10 cellular contexts compared by ENCODE assay signal in genomic region chr15:25060472-25060803, GRCh38.
"Had no signal": no experiment of that assay in that cellular context is flagged by ENCODE, and none has a peak within 500 bp of the region (broad histone marks: within the 10 kb centered on the region; RNA-seq: fewer than 3 reads in every experiment).

No MANE protein-coding gene starts in this region.

- DNase-seq: activated CD4-positive, alpha-beta T cell treated with anti-CD3 and anti-CD28 coated beads, Interleukin-2, amount 50 U/mL, for 4 hours; activated gamma-delta T cell treated with Interleukin-2 at 50 U/mL for 16 hours; activated naive CD8-positive, alpha-beta T cell treated with anti-CD3 and anti-CD28 coated beads for 36 hours; activated T-cell treated with anti-CD3 and anti-CD28 coated beads, Interleukin-2, amount 50 U/mL, for 72 hours; anterior cingulate cortex; foreskin keratinocyte; left cardiac atrium had no signal

- H3K4me3 ChIP-seq: dorsolateral prefrontal cortex, ovary had no signal

- H3K4me1 ChIP-seq: foreskin keratinocyte had no signal

- ATAC-seq: activated CD4-positive, CD25-positive, alpha-beta regulatory T cell treated with anti-CD3 and anti-CD28 coated beads, Interleukin-2, amount 50 U/mL, for 24 hours; activated T-cell treated with anti-CD3 and anti-CD28 coated beads, Interleukin-2, amount 50 U/mL, for 72 hours; foreskin keratinocyte; left cardiac atrium had no signal

- H3K27me3 ChIP-seq: dorsolateral prefrontal cortex, foreskin keratinocyte, ovary had no signal

- H3K27ac ChIP-seq: dorsolateral prefrontal cortex, foreskin keratinocyte, ovary had no signal
